In the genomic region with DNA sequence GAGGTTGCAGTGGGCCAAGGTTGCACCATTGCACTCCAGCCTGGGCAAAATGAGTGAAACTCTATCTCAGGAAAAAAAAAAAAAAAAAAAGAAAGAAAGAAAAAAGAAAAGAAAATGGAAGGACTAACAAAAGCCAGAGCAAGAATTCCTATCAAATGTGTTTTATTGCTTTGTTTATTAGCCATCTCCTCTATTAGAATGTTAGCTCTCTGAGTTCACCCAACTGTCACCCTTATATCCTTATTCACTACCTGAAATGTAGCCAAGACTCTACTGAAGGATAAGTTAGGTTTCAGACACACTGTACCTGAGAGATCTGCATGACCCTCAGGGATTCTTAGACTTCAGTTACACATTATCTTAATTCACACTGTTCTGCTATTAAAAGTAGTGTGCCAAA, we compare ENCODE assay signal across 20 cellular contexts.
A peak's percentile ranks its signal among the peaks of the same experiment; 100 is the strongest.
DNase-seq lines count a peak whose midpoint lies in the region; ATAC-seq and TF ChIP-seq lines count a peak whose summit lies in the region.
"Had no signal": no experiment of that assay in that cellular context is flagged by ENCODE, and none has a peak within 500 bp of the region (broad histone marks: within the 10 kb centered on the region; RNA-seq: fewer than 3 reads in every experiment).

No MANE protein-coding gene starts in this region.

- no peaks in the 10 kb centered on the region for H3K9me3 Mint-ChIP-seq in activated naive CD8-positive, alpha-beta T cell treated with anti-CD3 and anti-CD28 coated beads, Interleukin-2, amount 10 ng/mL, durations not matched to agents 7 days and 5 days
- H3K9me3 Mint-ChIP-seq in activated naive CD8-positive, alpha-beta T cell treated with anti-CD3 and anti-CD28 coated beads for 36 hours, result no peaks in the 10 kb centered on the region
- H3K9me3 Mint-ChIP-seq in stimulated activated naive B cell treated with anti-CD40 and anti-IgM and Interleukin-4, amounts not matched to agents 10 μg/mL and 1 μg/mL and 100 μg/mL, for 72 hours, result peaks cover 0 to 1% of the 10 kb centered on the region in 2 donors
- H3K9me3 Mint-ChIP-seq: CD4-positive, alpha-beta memory T cell; neural crest cell had no signal

- no peak for DNase-seq in activated naive CD8-positive, alpha-beta T cell treated with anti-CD3 and anti-CD28 coated beads, Interleukin-2, amount 10 ng/mL, durations not matched to agents 7 days and 5 days
- DNase-seq in activated naive CD8-positive, alpha-beta T cell treated with anti-CD3 and anti-CD28 coated beads for 36 hours, result no peak
- DNase-seq in LNCaP clone FGC (ENCODE audit: low read depth) (peak; percentile 75), esophagus muscularis mucosa (ENCODE audit: extremely low spot score) (peak; percentile 3), mesendoderm (no peak), HUDEP-2 (lab: John Stamatoyannopoulos, UW; ENCODE audit: unreplicated experiment in 76 of 76) (no peak), CD1c-positive myeloid dendritic cell (ENCODE audit: extremely low spot score) (no peak)
- no peak for DNase-seq in stimulated activated naive B cell treated with anti-CD40 and anti-IgM and Interleukin-4, amounts not matched to agents 10 μg/mL and 1 μg/mL and 100 μg/mL, for 72 hours
- DNase-seq: activated CD4-positive, alpha-beta T cell treated with anti-CD3 and anti-CD28 coated beads, Interleukin-2, amount 50 U/mL, for 1 hour; aorta; CD4-positive, alpha-beta memory T cell; KBM-7; NCI-H146; NCI-H510A treated with DMSO at 0.1 percent for 48 hours; NK-92 treated with Interleukin-12 subunit alpha and Interleukin-12 subunit beta, amount 100 ng/mL, for 24 hours; posterior cingulate gyrus; right lobe of liver; RPMI8226 had no signal

- H3K27me3 ChIP-seq in esophagus muscularis mucosa (no peaks in the 10 kb centered on the region), mesendoderm (ENCODE audit: insufficient read depth, low read length, poor library complexity) (no peaks in the 10 kb centered on the region)
- H3K27me3 ChIP-seq: right lobe of liver, suprapubic skin had no signal

- H2BK15ac ChIP-seq in mesendoderm (replicated peaks; ENCODE audit: low read depth), result no peak overlapping the region

- peaks cover 0 to 20% (median 14%) of the 10 kb centered on the region in 4 donors for H3K4me1 ChIP-seq in esophagus muscularis mucosa
- peaks cover 5% of the 10 kb centered on the region for H3K4me1 ChIP-seq in mesendoderm (ENCODE audit: control insufficient read depth, low read depth, low read length)

- POLR2A ChIA-PET in activated naive CD8-positive, alpha-beta T cell treated with anti-CD3 and anti-CD28 coated beads, Interleukin-2, amount 10 ng/mL, durations not matched to agents 7 days and 5 days (lab: Charles Lee), result interaction anchor here (1.0 to 2.6 kb wide), 2 partner anchors 7 to 30 kb away, joined by 3 to 14 read pairs; no protein-coding TSS in a partner anchor

- H4K5ac ChIP-seq in mesendoderm (ENCODE audit: low read length), result no peak overlapping the region

- no peaks in the 10 kb centered on the region for H3K79me2 ChIP-seq in mesendoderm (ENCODE audit: control insufficient read depth, insufficient read depth, low read length)

- no peak overlapping the region for H3K9ac ChIP-seq in mesendoderm (ENCODE audit: low read length)

- no peak for ATAC-seq in activated naive CD8-positive, alpha-beta T cell treated with anti-CD3 and anti-CD28 coated beads, Interleukin-2, amount 10 ng/mL, durations not matched to agents 7 days and 5 days (ENCODE audit: low read depth)
- ATAC-seq in stimulated activated naive B cell treated with anti-CD40 and anti-IgM and Interleukin-4, amounts not matched to agents 10 μg/mL and 1 μg/mL and 100 μg/mL, for 72 hours (replicated peaks), result no peak
- ATAC-seq: right lobe of liver had no signal

- no peak for TF ChIP-seq POLR2A in esophagus muscularis mucosa (IDR thresholded peaks at IDR 0.05; ENCODE audit: low read depth)

- H3K36me3 Mint-ChIP-seq in activated naive CD8-positive, alpha-beta T cell treated with anti-CD3 and anti-CD28 coated beads, Interleukin-2, amount 10 ng/mL, durations not matched to agents 7 days and 5 days, result peaks cover 9% of the 10 kb centered on the region
- H3K36me3 Mint-ChIP-seq in activated naive CD8-positive, alpha-beta T cell treated with anti-CD3 and anti-CD28 coated beads for 36 hours, result peaks cover 20% of the 10 kb centered on the region
- peaks cover 22 to 34% of the 10 kb centered on the region in 2 donors for H3K36me3 Mint-ChIP-seq in stimulated activated naive B cell treated with anti-CD40 and anti-IgM and Interleukin-4, amounts not matched to agents 10 μg/mL and 1 μg/mL and 100 μg/mL, for 72 hours

- no peak overlapping the region for H3K18ac ChIP-seq in mesendoderm (ENCODE audit: low read length)

- H3K36me3 ChIP-seq in esophagus muscularis mucosa, result no peaks in the 10 kb centered on the region
- no peaks in the 10 kb centered on the region for H3K36me3 ChIP-seq in mesendoderm (ENCODE audit: control insufficient read depth, insufficient read depth, low read length)
- H3K36me3 ChIP-seq: right lobe of liver, suprapubic skin had no signal

- H3K9me3 ChIP-seq in esophagus muscularis mucosa, result no peaks in the 10 kb centered on the region
- H3K9me3 ChIP-seq: right lobe of liver, suprapubic skin had no signal

- H3K4me3 ChIP-seq in LNCaP clone FGC (ENCODE audit: low read depth, low read length) (no peak overlapping the region), esophagus muscularis mucosa (no peak overlapping the region), mesendoderm (ENCODE audit: low read length) (no peak overlapping the region)
- H3K4me3 ChIP-seq: right lobe of liver, suprapubic skin had no signal

- TF ChIP-seq CTCF in LNCaP clone FGC (IDR thresholded peaks at IDR 0.05; ENCODE audit: control insufficient read depth, extremely low read depth, insufficient read depth) (no peak), esophagus muscularis mucosa (IDR thresholded peaks at IDR 0.05) (no peak)

- no peak overlapping the region for H2BK5ac ChIP-seq in mesendoderm (ENCODE audit: low read length)

- no peak overlapping the region for H3K56ac ChIP-seq in mesendoderm (ENCODE audit: low read length)

- no peak overlapping the region for H3K4me2 ChIP-seq in mesendoderm (ENCODE audit: low read length)

- TF ChIP-seq EP300 in esophagus muscularis mucosa (IDR thresholded peaks at IDR 0.05), result no peak

- H3K79me1 ChIP-seq in mesendoderm (ENCODE audit: low read length), result no peaks in the 10 kb centered on the region

- no peak overlapping the region for H3K23ac ChIP-seq in mesendoderm (ENCODE audit: low read length)

- intact Hi-C loops in esophagus muscularis mucosa (cut with DNase I), result no loop called here

- H3K27ac Mint-ChIP-seq in activated naive CD8-positive, alpha-beta T cell treated with anti-CD3 and anti-CD28 coated beads, Interleukin-2, amount 10 ng/mL, durations not matched to agents 7 days and 5 days, result peak overlapping the region; percentile 82
- no peak overlapping the region for H3K27ac Mint-ChIP-seq in activated naive CD8-positive, alpha-beta T cell treated with anti-CD3 and anti-CD28 coated beads for 36 hours
- peak overlapping the region; percentile 94 for H3K27ac Mint-ChIP-seq in stimulated activated naive B cell treated with anti-CD40 and anti-IgM and Interleukin-4, amounts not matched to agents 10 μg/mL and 1 μg/mL and 100 μg/mL, for 72 hours

- H4K8ac ChIP-seq in mesendoderm (ENCODE audit: low read depth, low read length), result no peak overlapping the region

- H2BK120ac ChIP-seq in mesendoderm (ENCODE audit: low read depth, low read length), result no peak overlapping the region

- H2AK5ac ChIP-seq in mesendoderm (ENCODE audit: low read length), result no peak overlapping the region

- H3K4me1 Mint-ChIP-seq in activated naive CD8-positive, alpha-beta T cell treated with anti-CD3 and anti-CD28 coated beads, Interleukin-2, amount 10 ng/mL, durations not matched to agents 7 days and 5 days, result peaks cover 31% of the 10 kb centered on the region
- peaks cover 43% of the 10 kb centered on the region for H3K4me1 Mint-ChIP-seq in activated naive CD8-positive, alpha-beta T cell treated with anti-CD3 and anti-CD28 coated beads for 36 hours
- H3K4me1 Mint-ChIP-seq in stimulated activated naive B cell treated with anti-CD40 and anti-IgM and Interleukin-4, amounts not matched to agents 10 μg/mL and 1 μg/mL and 100 μg/mL, for 72 hours, result peaks cover 33 to 72% of the 10 kb centered on the region in 2 donors

- no peaks in the 10 kb centered on the region for H3K27me3 Mint-ChIP-seq in activated naive CD8-positive, alpha-beta T cell treated with anti-CD3 and anti-CD28 coated beads, Interleukin-2, amount 10 ng/mL, durations not matched to agents 7 days and 5 days
- no peaks in the 10 kb centered on the region for H3K27me3 Mint-ChIP-seq in activated naive CD8-positive, alpha-beta T cell treated with anti-CD3 and anti-CD28 coated beads for 36 hours
- H3K27me3 Mint-ChIP-seq in stimulated activated naive B cell treated with anti-CD40 and anti-IgM and Interleukin-4, amounts not matched to agents 10 μg/mL and 1 μg/mL and 100 μg/mL, for 72 hours, result no peaks in the 10 kb centered on the region
- H3K27me3 Mint-ChIP-seq: CD4-positive, alpha-beta memory T cell had no signal

- H3K27ac ChIP-seq in esophagus muscularis mucosa (replicated peaks in 1 of 4) (no peak overlapping the region), mesendoderm (ENCODE audit: low read depth, low read length) (no peak overlapping the region)
- H3K27ac ChIP-seq: right lobe of liver, suprapubic skin had no signal

- peak overlapping the region; percentile 40 for H3K4me3 Mint-ChIP-seq in activated naive CD8-positive, alpha-beta T cell treated with anti-CD3 and anti-CD28 coated beads, Interleukin-2, amount 10 ng/mL, durations not matched to agents 7 days and 5 days
- no peak overlapping the region for H3K4me3 Mint-ChIP-seq in activated naive CD8-positive, alpha-beta T cell treated with anti-CD3 and anti-CD28 coated beads for 36 hours
- H3K4me3 Mint-ChIP-seq in stimulated activated naive B cell treated with anti-CD40 and anti-IgM and Interleukin-4, amounts not matched to agents 10 μg/mL and 1 μg/mL and 100 μg/mL, for 72 hours, result peak overlapping the region; percentile 15 to 40
- H3K4me3 Mint-ChIP-seq: CD4-positive, alpha-beta memory T cell; neural crest cell had no signal

- no peak overlapping the region for H3K4ac ChIP-seq in mesendoderm (ENCODE audit: low read depth, low read length)

Comparison
In these comparisons a context has a peak if more than half of its experiments do, and no peak if none do; other contexts are left out.
1. DNase-seq: peak in LNCaP clone FGC (single experiment) and esophagus muscularis mucosa (single experiment); none in activated naive CD8-positive, alpha-beta T cell treated with anti-CD3 and anti-CD28 coated beads, Interleukin-2, amount 10 ng/mL, durations not matched to agents 7 days and 5 days (single experiment), activated naive CD8-positive, alpha-beta T cell treated with anti-CD3 and anti-CD28 coated beads for 36 hours (single experiment), stimulated activated naive B cell treated with anti-CD40 and anti-IgM and Interleukin-4, amounts not matched to agents 10 μg/mL and 1 μg/mL and 100 μg/mL, for 72 hours (single experiment), mesendoderm (single experiment), HUDEP-2 (0 of 76) and CD1c-positive myeloid dendritic cell (single experiment).